ENCODE assay signal across 1 cellular context in the genomic region with DNA sequence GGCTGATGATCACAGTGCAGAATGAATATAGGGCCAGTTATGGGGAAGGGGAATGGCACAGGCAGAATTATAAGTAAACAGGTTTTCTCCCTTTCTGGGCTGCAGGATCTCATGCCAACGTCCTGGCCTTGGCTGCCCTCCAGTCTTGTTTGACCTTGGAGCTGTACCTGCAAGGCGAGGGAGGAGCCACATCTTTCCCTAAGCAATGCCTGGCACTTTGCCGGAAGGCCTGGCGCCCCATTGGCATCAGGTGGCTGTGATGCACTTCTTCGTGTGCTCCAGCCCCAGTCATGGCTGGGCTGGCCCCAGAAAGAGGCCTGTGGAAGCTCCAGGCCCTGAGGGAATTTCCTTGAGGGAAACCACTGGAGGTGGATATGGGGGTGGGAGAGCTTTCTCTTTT.
TF ChIP-seq lines count a peak whose summit lies in the region.

No MANE protein-coding gene starts in this region.

TF ChIP-seq in H1, 55 proteins besides CTCF, POLR2A, EP300 and RAD21 (continued from another document):
- TF ChIP-seq TAF7 (optimal IDR thresholded peaks at IDR 0.05; ENCODE audit: borderline replicate concordance, low read depth, low read length) (no peak), SUZ12 (IDR thresholded peaks at IDR 0.05; ENCODE audit: low read length) (no peak)
- TF ChIP-seq, protein P1, sequence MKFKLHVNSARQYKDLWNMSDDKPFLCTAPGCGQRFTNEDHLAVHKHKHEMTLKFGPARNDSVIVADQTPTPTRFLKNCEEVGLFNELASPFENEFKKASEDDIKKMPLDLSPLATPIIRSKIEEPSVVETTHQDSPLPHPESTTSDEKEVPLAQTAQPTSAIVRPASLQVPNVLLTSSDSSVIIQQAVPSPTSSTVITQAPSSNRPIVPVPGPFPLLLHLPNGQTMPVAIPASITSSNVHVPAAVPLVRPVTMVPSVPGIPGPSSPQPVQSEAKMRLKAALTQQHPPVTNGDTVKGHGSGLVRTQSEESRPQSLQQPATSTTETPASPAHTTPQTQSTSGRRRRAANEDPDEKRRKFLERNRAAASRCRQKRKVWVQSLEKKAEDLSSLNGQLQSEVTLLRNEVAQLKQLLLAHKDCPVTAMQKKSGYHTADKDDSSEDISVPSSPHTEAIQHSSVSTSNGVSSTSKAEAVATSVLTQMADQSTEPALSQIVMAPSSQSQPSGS (IDR thresholded peaks at IDR 0.05; ENCODE audit: low read length): no peak
